ENCODE assay signal across 9 cellular contexts in the genomic region with DNA sequence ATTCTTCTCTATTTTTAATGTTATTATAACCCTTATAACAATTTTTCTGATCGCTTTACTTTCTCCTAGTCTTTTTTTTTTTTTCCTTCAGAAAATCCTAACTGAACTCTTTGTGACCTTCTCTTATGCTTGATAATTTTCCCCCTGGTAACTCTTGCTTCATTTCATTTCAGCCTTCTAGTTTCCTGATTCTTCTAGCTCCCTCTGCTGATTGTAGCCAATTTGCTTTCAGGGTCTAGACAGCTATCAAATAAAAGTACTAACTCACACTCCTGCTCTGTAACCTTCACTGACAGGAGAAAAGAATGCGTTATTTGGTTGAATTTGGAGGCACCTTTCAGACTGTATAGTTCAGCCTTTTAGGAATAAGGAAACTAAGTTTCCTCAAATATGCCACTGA.
A peak's percentile ranks its signal among the peaks of the same experiment; 100 is the strongest.
DNase-seq lines count a peak whose midpoint lies in the region; ATAC-seq and TF ChIP-seq lines count a peak whose summit lies in the region.
"Had no signal": no experiment of that assay in that cellular context is flagged by ENCODE, and none has a peak within 500 bp of the region (broad histone marks: within the 10 kb centered on the region; RNA-seq: fewer than 3 reads in every experiment).

No MANE protein-coding gene starts in this region.

- H3K4me1 ChIP-seq in suprapubic skin: no peaks in the 10 kb centered on the region

- in situ Hi-C loops in astrocyte of the cerebellum (cut with HindIII; ENCODE audit: low sequenced_read_pairs): no loop called here

- peak; percentile 44 for DNase-seq in EH (ENCODE audit: low read depth)
- DNase-seq in NCI-H1105 (lab: John Stamatoyannopoulos, UW): peak; percentile 2
- peak; percentile 32 for DNase-seq in astrocyte of the cerebellum (ENCODE audit: low read depth)
- peak; percentile 5 for DNase-seq in medulla oblongata (ENCODE audit: extremely low spot score)
- DNase-seq in erythroblast (lab: John Stamatoyannopoulos, UW): no peak
- no peak for DNase-seq in activated CD4-positive, alpha-beta T cell treated with anti-CD3 and anti-CD28 coated beads for 4 hours
- DNase-seq in suprapubic skin (ENCODE audit: low spot score in 2 of 2): no peak
- DNase-seq: effector CD8-positive, alpha-beta T cell had no signal

- TF ChIP-seq POLR2A in erythroblast (IDR thresholded peaks at IDR 0.05; ENCODE audit: low read length) (no peak), suprapubic skin (IDR thresholded peaks at IDR 0.05) (no peak)

- no peaks in the 10 kb centered on the region for H3K27me3 ChIP-seq in suprapubic skin

- peak; percentile 63 for TF ChIP-seq CTCF in astrocyte of the cerebellum (IDR thresholded peaks at IDR 0.05; ENCODE audit: low read depth, low read length, missing control alignments)
- no peak for TF ChIP-seq CTCF in suprapubic skin (IDR thresholded peaks at IDR 0.05)

- WGBS in suprapubic skin: 62% methylated on average over 2 of the region's 2 CpGs

- H3K36me3 ChIP-seq in suprapubic skin: no peaks in the 10 kb centered on the region

- no peak overlapping the region for H3K4me3 ChIP-seq in astrocyte of the cerebellum (ENCODE audit: low read depth, low read length)
- H3K4me3 ChIP-seq in suprapubic skin: no peak overlapping the region

- no peak for TF ChIP-seq EP300 in suprapubic skin (IDR thresholded peaks at IDR 0.05)

- ATAC-seq in HG03571 (IDR thresholded peaks at IDR 0.05; ENCODE audit: unreplicated experiment): no peak

- H3K9me3 ChIP-seq in suprapubic skin: no peaks in the 10 kb centered on the region

- no peak overlapping the region for H3K27ac ChIP-seq in suprapubic skin

Comparison
In these comparisons a context has a peak if more than half of its experiments do, and no peak if none do; other contexts are left out.
1. DNase-seq: peak in EH (single experiment), NCI-H1105 (single experiment), astrocyte of the cerebellum (single experiment) and medulla oblongata (single experiment); none in erythroblast (0 of 2), activated CD4-positive, alpha-beta T cell treated with anti-CD3 and anti-CD28 coated beads for 4 hours (0 of 2) and suprapubic skin (0 of 2).